In genomic region chr4:6851962-6852361, GRCh38 we compare ENCODE assay signal across 28 cellular contexts.
"Had no signal": no experiment of that assay in that cellular context is flagged by ENCODE, and none has a peak within 500 bp of the region (broad histone marks: within the 10 kb centered on the region; RNA-seq: fewer than 3 reads in every experiment).

No MANE protein-coding gene starts in this region.

- H3K36me3 ChIP-seq: breast epithelium, colonic mucosa had no signal

- ATAC-seq: activated CD4-positive, alpha-beta T cell treated with anti-CD3 and anti-CD28 coated beads for 36 hours; activated CD8-positive, alpha-beta memory T cell treated with anti-CD3 and anti-CD28 coated beads, Interleukin-2, amount 10 ng/mL, durations not matched to agents 7 days and 5 days; activated CD8-positive, alpha-beta T cell treated with anti-CD3 and anti-CD28 coated beads, Interleukin-2, amount 10 ng/mL, durations not matched to agents 7 days and 5 days; activated naive CD8-positive, alpha-beta T cell treated with anti-CD3 and anti-CD28 coated beads, Interleukin-2, amount 50 U/mL, for 24 hours had no signal

- DNase-seq: activated CD4-positive, alpha-beta memory T cell treated with anti-CD3 and anti-CD28 coated beads for 36 hours; activated CD4-positive, alpha-beta T cell treated with anti-CD3 and anti-CD28 coated beads for 36 hours; activated CD4-positive, alpha-beta T cell treated with anti-CD3 and anti-CD28 coated beads, Interleukin-2, amount 10 ng/mL, durations not matched to agents 24 days and 14 days; activated CD4-positive, CD25-positive, alpha-beta regulatory T cell; activated CD4-positive, CD25-positive, alpha-beta regulatory T cell treated with anti-CD3 and anti-CD28 coated beads, Interleukin-2, amount 50 U/mL, for 72 hours; activated CD8-positive, alpha-beta memory T cell treated with anti-CD3 and anti-CD28 coated beads, Interleukin-2, amount 10 ng/mL, durations not matched to agents 7 days and 5 days; activated CD8-positive, alpha-beta memory T cell treated with anti-CD3 and anti-CD28 coated beads, Interleukin-2, amount 50 U/mL, for 4 hours; activated CD8-positive, alpha-beta T cell treated with anti-CD3 and anti-CD28 coated beads, Interleukin-2, amount 10 ng/mL, durations not matched to agents 7 days and 5 days; activated effector memory CD4-positive, alpha-beta T cell treated with anti-CD3 and anti-CD28 coated beads, Interleukin-2, amount 50 U/mL, for 16 hours; activated naive CD4-positive, alpha-beta T cell treated with anti-CD3 and anti-CD28 coated beads for 36 hours; activated naive CD8-positive, alpha-beta T cell treated with anti-CD3 and anti-CD28 coated beads for 36 hours; activated naive CD8-positive, alpha-beta T cell treated with anti-CD3 and anti-CD28 coated beads, Interleukin-2, amount 50 U/mL, for 24 hours; activated T-cell treated with anti-CD3 and anti-CD28 coated beads, Interleukin-2, amount 50 U/mL, for 1 hour; activated T-cell treated with anti-CD3 and anti-CD28 coated beads, Interleukin-2, amount 50 U/mL, for 48 hours; amygdala; central memory CD4-positive, alpha-beta T cell; cerebellar nuclear complex; colonic mucosa; effector CD8-positive, alpha-beta T cell; esophagus squamous epithelium; foreskin melanocyte; head of caudate nucleus; T-helper 2 cell had no signal

- H3K4me3 ChIP-seq: adrenal gland, ascending aorta, breast epithelium, cardiac muscle cell, colonic mucosa, esophagus squamous epithelium had no signal

- H3K4me1 ChIP-seq: breast epithelium, colonic mucosa had no signal

- H3K9me3 ChIP-seq: adrenal gland, ascending aorta, colonic mucosa, esophagus squamous epithelium had no signal

- H3K27ac ChIP-seq: adrenal gland, ascending aorta, breast epithelium, cardiac muscle cell, colonic mucosa, epithelial cell of prostate, esophagus squamous epithelium had no signal

- H3K27me3 ChIP-seq: adrenal gland, ascending aorta, breast epithelium, cardiac muscle cell, colonic mucosa, esophagus squamous epithelium had no signal
